14 cellular contexts compared by ENCODE assay signal in genomic region chr6:168877821-168878282, GRCh38.
A peak's percentile ranks its signal among the peaks of the same experiment; 100 is the strongest.
DNase-seq lines count a peak whose midpoint lies in the region; ATAC-seq and TF ChIP-seq lines count a peak whose summit lies in the region.
"Had no signal": no experiment of that assay in that cellular context is flagged by ENCODE, and none has a peak within 500 bp of the region (broad histone marks: within the 10 kb centered on the region; RNA-seq: fewer than 3 reads in every experiment).

No MANE protein-coding gene starts in this region.

- intact Hi-C loops in body of pancreas (cut with DNase I) (no loop called here), vagina (cut with DNase I) (no loop called here)

- no peaks in the 10 kb centered on the region for H4K20me1 ChIP-seq in MM.1S (ENCODE audit: insufficient read depth, low read length)

- H3K4me3 ChIP-seq in MM.1S (ENCODE audit: low read length) (no peak overlapping the region), body of pancreas (no peak overlapping the region), vagina (no peak overlapping the region)

- no peaks in the 10 kb centered on the region for H3K79me2 ChIP-seq in MM.1S (ENCODE audit: low read length)

- H3K27me3 ChIP-seq in MM.1S (replicated peaks; ENCODE audit: insufficient read depth, low read length): no peaks in the 10 kb centered on the region; the same call in 1 of the 2 replicates
- H3K27me3 ChIP-seq in body of pancreas: no peaks in the 10 kb centered on the region
- no peaks in the 10 kb centered on the region for H3K27me3 ChIP-seq in vagina

- no peaks in the 10 kb centered on the region for H3K4me1 ChIP-seq in MM.1S (ENCODE audit: low read length)
- no peaks in the 10 kb centered on the region for H3K4me1 ChIP-seq in body of pancreas
- H3K4me1 ChIP-seq in vagina: no peaks in the 10 kb centered on the region
- H3K4me1 ChIP-seq: Caco-2 had no signal

- H3K9me3 ChIP-seq in MM.1S (replicated peaks; ENCODE audit: insufficient read depth, low read length) (no peaks in the 10 kb centered on the region), body of pancreas (no peaks in the 10 kb centered on the region), vagina (no peaks in the 10 kb centered on the region)
- H3K9me3 ChIP-seq: Caco-2 had no signal

- DNase-seq in DMS 273 treated with DMSO at 0.1 percent for 48 hours (lab: John Stamatoyannopoulos, UW) (peak; percentile 12), MM.1S (peak; percentile 63), body of pancreas (peak in 3 of 4 donors; percentile 37 to 60 (median 40)), myocyte (ENCODE audit: low read depth) (peak; percentile 73), vagina (ENCODE audit: extremely low spot score in 2 of 2) (no peak)
- DNase-seq: activated CD4-positive, alpha-beta T cell treated with anti-CD3 and anti-CD28 coated beads for 36 hours; activated naive CD8-positive, alpha-beta T cell treated with anti-CD3 and anti-CD28 coated beads, Interleukin-2, amount 10 ng/mL, durations not matched to agents 7 days and 5 days; Caco-2; mesenchymal stem cell; OCI-M1; stimulated activated CD8-positive, alpha-beta memory T cell treated with anti-CD3 and anti-CD28 coated beads, Interleukin-4, amount 100 ng/mL, for 48 hours had no signal

- H3K36me3 ChIP-seq in MM.1S (replicated peaks; ENCODE audit: insufficient read depth, low read length) (no peaks in the 10 kb centered on the region), body of pancreas (replicated peaks in 1 of 2; ENCODE audit: insufficient read depth in 1 of 2, low read depth in 2 of 2) (no peaks in the 10 kb centered on the region), vagina (no peaks in the 10 kb centered on the region)

- H3K27ac ChIP-seq in MM.1S (ENCODE audit: low read length): no peak overlapping the region
- H3K27ac ChIP-seq in body of pancreas: no peak overlapping the region
- H3K27ac ChIP-seq in vagina: no peak overlapping the region

- H3K9me2 ChIP-seq in MM.1S (replicated peaks; ENCODE audit: insufficient read depth, low read length): no peaks in the 10 kb centered on the region

- H3K9ac ChIP-seq in MM.1S (ENCODE audit: low read length): no peak overlapping the region

- no peak overlapping the region for H2AFZ ChIP-seq in MM.1S (ENCODE audit: low read length)

- ATAC-seq in body of pancreas (peak; percentile 40), HG02798 (IDR thresholded peaks at IDR 0.05; ENCODE audit: poor library complexity, unreplicated experiment) (no peak), GM18511 (IDR thresholded peaks at IDR 0.05; ENCODE audit: unreplicated experiment) (no peak), HG02588 (IDR thresholded peaks at IDR 0.05; ENCODE audit: unreplicated experiment) (no peak)
- ATAC-seq: activated CD4-positive, alpha-beta T cell treated with anti-CD3 and anti-CD28 coated beads for 36 hours had no signal

- TF ChIP-seq CTCF in MM.1S (IDR thresholded peaks at IDR 0.05; ENCODE audit: low read length) (no peak), body of pancreas (IDR thresholded peaks at IDR 0.05) (no peak), vagina (IDR thresholded peaks at IDR 0.05) (no peak)

- peak overlapping the region; percentile 12; the same call in 1 of the 2 replicates for H3K4me2 ChIP-seq in MM.1S (ENCODE audit: low read depth, low read length)

- TF ChIP-seq POLR2A in body of pancreas (IDR thresholded peaks at IDR 0.05): no peak
- TF ChIP-seq POLR2A in vagina (IDR thresholded peaks at IDR 0.05): no peak

- H3F3A ChIP-seq in MM.1S (ENCODE audit: insufficient read depth, low read length): no peaks in the 10 kb centered on the region

- WGBS in body of pancreas, 2 donors: 40% methylated on average over 9 to 10 of the region's 10 CpGs

Comparison
In these comparisons a context has a peak if more than half of its experiments do, and no peak if none do; other contexts are left out.
1. DNase-seq: peak in DMS 273 treated with DMSO at 0.1 percent for 48 hours (single experiment), MM.1S (single experiment), body of pancreas (3 of 4) and myocyte (single experiment); none in vagina (0 of 2).